ENCODE assay signal across 1 cellular context in the genomic region with DNA sequence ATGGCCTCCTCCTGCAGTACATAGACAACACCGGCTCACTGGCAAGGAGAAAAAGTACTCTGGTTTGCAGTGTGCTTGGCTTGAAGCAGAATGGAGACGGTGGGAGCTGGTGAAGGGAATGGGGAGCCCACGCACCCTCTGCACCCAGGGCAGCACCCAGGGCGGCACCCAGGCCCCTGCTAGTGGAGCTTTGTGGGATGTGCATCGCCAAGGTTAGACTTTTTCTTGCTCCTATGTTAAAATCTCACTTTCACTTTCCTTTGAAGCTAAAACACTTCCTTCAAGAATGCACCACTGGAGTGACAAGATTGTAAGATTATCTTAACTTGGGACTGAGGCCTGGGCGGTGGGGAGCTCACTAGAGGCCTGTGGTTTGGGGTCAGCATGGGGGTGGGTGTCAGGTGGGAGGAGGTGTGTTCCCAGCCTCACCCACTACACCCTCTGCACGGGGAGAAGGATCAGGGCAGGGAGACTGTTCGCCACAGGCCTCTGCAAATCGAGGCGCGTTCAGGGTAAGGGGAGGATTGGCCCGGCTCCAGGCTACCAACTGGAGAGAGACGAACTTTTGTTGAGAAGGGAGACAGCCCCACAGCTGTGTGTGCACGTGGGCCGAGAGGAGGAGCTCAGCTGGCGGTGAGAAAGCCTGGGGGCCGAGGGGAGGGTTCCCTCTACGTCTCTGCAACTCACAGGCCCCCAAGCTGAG.
TF ChIP-seq lines count a peak whose summit lies in the region.

No MANE protein-coding gene starts in this region.

TF ChIP-seq in WTC11, 78 proteins besides CTCF, POLR2A, EP300 and RAD21 (continued from another document):
- TF ChIP-seq, protein P1, sequence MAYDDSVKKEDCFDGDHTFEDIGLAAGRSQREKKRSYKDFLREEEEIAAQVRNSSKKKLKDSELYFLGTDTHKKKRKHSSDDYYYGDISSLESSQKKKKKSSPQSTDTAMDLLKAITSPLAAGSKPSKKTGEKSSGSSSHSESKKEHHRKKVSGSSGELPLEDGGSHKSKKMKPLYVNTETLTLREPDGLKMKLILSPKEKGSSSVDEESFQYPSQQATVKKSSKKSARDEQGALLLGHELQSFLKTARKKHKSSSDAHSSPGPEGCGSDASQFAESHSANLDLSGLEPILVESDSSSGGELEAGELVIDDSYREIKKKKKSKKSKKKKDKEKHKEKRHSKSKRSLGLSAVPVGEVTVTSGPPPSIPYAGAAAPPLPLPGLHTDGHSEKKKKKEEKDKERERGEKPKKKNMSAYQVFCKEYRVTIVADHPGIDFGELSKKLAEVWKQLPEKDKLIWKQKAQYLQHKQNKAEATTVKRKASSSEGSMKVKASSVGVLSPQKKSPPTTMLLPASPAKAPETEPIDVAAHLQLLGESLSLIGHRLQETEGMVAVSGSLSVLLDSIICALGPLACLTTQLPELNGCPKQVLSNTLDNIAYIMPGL (CRISPR knock-in tag; IDR thresholded peaks at IDR 0.05) = no peak
- TF ChIP-seq, protein P2, sequence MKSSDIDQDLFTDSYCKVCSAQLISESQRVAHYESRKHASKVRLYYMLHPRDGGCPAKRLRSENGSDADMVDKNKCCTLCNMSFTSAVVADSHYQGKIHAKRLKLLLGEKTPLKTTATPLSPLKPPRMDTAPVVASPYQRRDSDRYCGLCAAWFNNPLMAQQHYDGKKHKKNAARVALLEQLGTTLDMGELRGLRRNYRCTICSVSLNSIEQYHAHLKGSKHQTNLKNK (CRISPR knock-in tag; IDR thresholded peaks at IDR 0.05) = no peak
- TF ChIP-seq CREM (CRISPR knock-in tag; IDR thresholded peaks at IDR 0.05) = no peak
- TF ChIP-seq TP53 (CRISPR knock-in tag; IDR thresholded peaks at IDR 0.05) = no peak
